1 cellular context compared by ENCODE assay signal in the genomic region with DNA sequence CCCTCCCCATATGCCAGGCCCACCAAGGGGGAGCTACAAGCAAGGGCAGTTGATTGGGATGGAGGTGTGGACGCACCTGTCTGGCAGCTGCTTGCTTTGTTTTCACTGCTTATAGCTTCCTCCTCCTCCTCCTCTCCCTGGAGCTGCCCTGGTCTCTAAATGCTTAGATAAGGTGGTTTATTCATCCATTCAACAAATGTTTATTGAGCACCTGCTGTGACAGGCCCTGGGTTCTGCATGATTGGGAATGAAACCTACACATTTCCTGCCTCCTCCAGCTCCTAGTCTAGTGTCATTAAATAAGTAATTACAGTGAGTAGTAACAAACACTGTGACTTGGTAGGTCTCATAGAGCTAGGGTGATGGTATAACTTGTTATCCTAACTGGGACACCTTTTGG.
A peak's percentile ranks its signal among the peaks of the same experiment; 100 is the strongest.
TF ChIP-seq lines count a peak whose summit lies in the region.

No MANE protein-coding gene starts in this region.

TF ChIP-seq in HEK293, 187 proteins besides CTCF, POLR2A, EP300 and RAD21 (continued from another document and continues in another):
- TF ChIP-seq ZNF175 (tag by site-specific recombination; IDR thresholded peaks at IDR 0.05) (no peak), ZSCAN4 (tag by site-specific recombination; IDR thresholded peaks at IDR 0.05) (no peak), BCL6B (tag by site-specific recombination; IDR thresholded peaks at IDR 0.05) (no peak), ZNF548 (tag by site-specific recombination; IDR thresholded peaks at IDR 0.05) (no peak), ZNF16 (tag by site-specific recombination; IDR thresholded peaks at IDR 0.05; ENCODE audit: low read depth) (no peak), ZNF530 (tag by site-specific recombination; IDR thresholded peaks at IDR 0.05; ENCODE audit: low read depth) (no peak), ZBTB20 (tag by site-specific recombination; IDR thresholded peaks at IDR 0.05) (peak; percentile 85), ZNF248 (tag by site-specific recombination; IDR thresholded peaks at IDR 0.05) (no peak), ZNF791 (tag by site-specific recombination; IDR thresholded peaks at IDR 0.05) (no peak), ZNF830 (tag by site-specific recombination; IDR thresholded peaks at IDR 0.05; ENCODE audit: low read depth) (no peak), ZNF621 (tag by site-specific recombination; IDR thresholded peaks at IDR 0.05) (no peak), KLF7 (tag by site-specific recombination; IDR thresholded peaks at IDR 0.05; ENCODE audit: borderline replicate concordance) (peak; percentile 55; the same call in 1 of the 2 replicates), ZNF26 (tag by site-specific recombination; IDR thresholded peaks at IDR 0.05) (no peak), ZNF292 (tag by site-specific recombination; IDR thresholded peaks at IDR 0.05; ENCODE audit: borderline replicate concordance, low read depth) (no peak), HOXC10 (CRISPR knock-in tag; IDR thresholded peaks at IDR 0.05) (no peak), ZNF155 (tag by site-specific recombination; IDR thresholded peaks at IDR 0.05) (no peak), ZNF660 (tag by site-specific recombination; IDR thresholded peaks at IDR 0.05) (peak; percentile 40; the same call in 1 of the 2 replicates), SP2 (tag by site-specific recombination; IDR thresholded peaks at IDR 0.05) (no peak), ZNF664 (tag by site-specific recombination; IDR thresholded peaks at IDR 0.05) (peak; percentile 90; the same call in 1 of the 2 replicates), ZNF76 (tag by site-specific recombination; IDR thresholded peaks at IDR 0.05; ENCODE audit: borderline replicate concordance, low read depth) (no peak), ZNF302 (tag by site-specific recombination; IDR thresholded peaks at IDR 0.05; ENCODE audit: low read depth) (no peak), HOXD13 (CRISPR knock-in tag; IDR thresholded peaks at IDR 0.05; ENCODE audit: borderline replicate concordance) (no peak), YY1 (tag by site-specific recombination; IDR thresholded peaks at IDR 0.05) (no peak), ZFP3 (tag by site-specific recombination; IDR thresholded peaks at IDR 0.05; ENCODE audit: low read depth) (no peak), MYNN (tag by site-specific recombination; IDR thresholded peaks at IDR 0.05; ENCODE audit: borderline replicate concordance) (no peak), ZNF843 (tag by site-specific recombination; IDR thresholded peaks at IDR 0.05) (no peak), ZNF626 (tag by site-specific recombination; IDR thresholded peaks at IDR 0.05) (no peak), ZFP69B (tag by site-specific recombination; IDR thresholded peaks at IDR 0.05) (no peak), ZNF174 (tag by site-specific recombination; IDR thresholded peaks at IDR 0.05) (no peak), ZNF473 (tag by site-specific recombination; IDR thresholded peaks at IDR 0.05) (no peak), ZNF561 (tag by site-specific recombination; IDR thresholded peaks at IDR 0.05; ENCODE audit: borderline replicate concordance) (peak; percentile 33; the same call in 1 of the 2 replicates), SCRT1 (tag by site-specific recombination; IDR thresholded peaks at IDR 0.05; ENCODE audit: borderline replicate concordance) (no peak), PRDM1 (tag by site-specific recombination; IDR thresholded peaks at IDR 0.05) (no peak), ZNF560 (tag by site-specific recombination; IDR thresholded peaks at IDR 0.05; ENCODE audit: borderline replicate concordance) (no peak), ZNF121 (tag by site-specific recombination; IDR thresholded peaks at IDR 0.05) (no peak), ZNF366 (tag by site-specific recombination; conservative IDR thresholded peaks at IDR 0.05) (no peak), GLI2 (tag by site-specific recombination; IDR thresholded peaks at IDR 0.05; ENCODE audit: borderline replicate concordance, low read depth) (no peak), ZNF600 (tag by site-specific recombination; IDR thresholded peaks at IDR 0.05) (peak; percentile 60; the same call in 1 of the 2 replicates), ZNF133 (tag by site-specific recombination; IDR thresholded peaks at IDR 0.05) (no peak), GLI4 (tag by site-specific recombination; IDR thresholded peaks at IDR 0.05) (no peak), ZBTB17 (tag by site-specific recombination; IDR thresholded peaks at IDR 0.05) (no peak), HIC1 (tag by site-specific recombination; IDR thresholded peaks at IDR 0.05) (no peak), HOXA7 (CRISPR knock-in tag; IDR thresholded peaks at IDR 0.05; ENCODE audit: borderline replicate concordance) (no peak), ZNF521 (tag by site-specific recombination; IDR thresholded peaks at IDR 0.05) (no peak)
- TF ChIP-seq, protein P1, sequence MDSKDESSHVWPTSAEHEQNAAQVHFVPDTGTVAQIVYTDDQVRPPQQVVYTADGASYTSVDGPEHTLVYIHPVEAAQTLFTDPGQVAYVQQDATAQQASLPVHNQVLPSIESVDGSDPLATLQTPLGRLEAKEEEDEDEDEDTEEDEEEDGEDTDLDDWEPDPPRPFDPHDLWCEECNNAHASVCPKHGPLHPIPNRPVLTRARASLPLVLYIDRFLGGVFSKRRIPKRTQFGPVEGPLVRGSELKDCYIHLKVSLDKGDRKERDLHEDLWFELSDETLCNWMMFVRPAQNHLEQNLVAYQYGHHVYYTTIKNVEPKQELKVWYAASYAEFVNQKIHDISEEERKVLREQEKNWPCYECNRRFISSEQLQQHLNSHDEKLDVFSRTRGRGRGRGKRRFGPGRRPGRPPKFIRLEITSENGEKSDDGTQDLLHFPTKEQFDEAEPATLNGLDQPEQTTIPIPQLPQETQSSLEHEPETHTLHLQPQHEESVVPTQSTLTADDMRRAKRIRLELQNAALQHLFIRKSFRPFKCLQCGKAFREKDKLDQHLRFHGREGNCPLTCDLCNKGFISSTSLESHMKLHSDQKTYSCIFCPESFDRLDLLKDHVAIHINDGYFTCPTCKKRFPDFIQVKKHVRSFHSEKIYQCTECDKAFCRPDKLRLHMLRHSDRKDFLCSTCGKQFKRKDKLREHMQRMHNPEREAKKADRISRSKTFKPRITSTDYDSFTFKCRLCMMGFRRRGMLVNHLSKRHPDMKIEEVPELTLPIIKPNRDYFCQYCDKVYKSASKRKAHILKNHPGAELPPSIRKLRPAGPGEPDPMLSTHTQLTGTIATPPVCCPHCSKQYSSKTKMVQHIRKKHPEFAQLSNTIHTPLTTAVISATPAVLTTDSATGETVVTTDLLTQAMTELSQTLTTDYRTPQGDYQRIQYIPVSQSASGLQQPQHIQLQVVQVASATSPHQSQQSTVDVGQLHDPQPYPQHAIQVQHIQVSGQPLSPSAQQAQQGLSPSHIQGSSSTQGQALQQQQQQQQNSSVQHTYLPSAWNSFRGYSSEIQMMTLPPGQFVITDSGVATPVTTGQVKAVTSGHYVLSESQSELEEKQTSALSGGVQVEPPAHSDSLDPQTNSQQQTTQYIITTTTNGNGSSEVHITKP (tag by site-specific recombination; IDR thresholded peaks at IDR 0.05) = 0 out of 2 replicates have a peak, but pooled peaks have one; percentile 26
- TF ChIP-seq, protein P2, sequence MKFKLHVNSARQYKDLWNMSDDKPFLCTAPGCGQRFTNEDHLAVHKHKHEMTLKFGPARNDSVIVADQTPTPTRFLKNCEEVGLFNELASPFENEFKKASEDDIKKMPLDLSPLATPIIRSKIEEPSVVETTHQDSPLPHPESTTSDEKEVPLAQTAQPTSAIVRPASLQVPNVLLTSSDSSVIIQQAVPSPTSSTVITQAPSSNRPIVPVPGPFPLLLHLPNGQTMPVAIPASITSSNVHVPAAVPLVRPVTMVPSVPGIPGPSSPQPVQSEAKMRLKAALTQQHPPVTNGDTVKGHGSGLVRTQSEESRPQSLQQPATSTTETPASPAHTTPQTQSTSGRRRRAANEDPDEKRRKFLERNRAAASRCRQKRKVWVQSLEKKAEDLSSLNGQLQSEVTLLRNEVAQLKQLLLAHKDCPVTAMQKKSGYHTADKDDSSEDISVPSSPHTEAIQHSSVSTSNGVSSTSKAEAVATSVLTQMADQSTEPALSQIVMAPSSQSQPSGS (tag by site-specific recombination; IDR thresholded peaks at IDR 0.05; ENCODE audit: low read depth) = no peak
- TF ChIP-seq, protein P3, sequence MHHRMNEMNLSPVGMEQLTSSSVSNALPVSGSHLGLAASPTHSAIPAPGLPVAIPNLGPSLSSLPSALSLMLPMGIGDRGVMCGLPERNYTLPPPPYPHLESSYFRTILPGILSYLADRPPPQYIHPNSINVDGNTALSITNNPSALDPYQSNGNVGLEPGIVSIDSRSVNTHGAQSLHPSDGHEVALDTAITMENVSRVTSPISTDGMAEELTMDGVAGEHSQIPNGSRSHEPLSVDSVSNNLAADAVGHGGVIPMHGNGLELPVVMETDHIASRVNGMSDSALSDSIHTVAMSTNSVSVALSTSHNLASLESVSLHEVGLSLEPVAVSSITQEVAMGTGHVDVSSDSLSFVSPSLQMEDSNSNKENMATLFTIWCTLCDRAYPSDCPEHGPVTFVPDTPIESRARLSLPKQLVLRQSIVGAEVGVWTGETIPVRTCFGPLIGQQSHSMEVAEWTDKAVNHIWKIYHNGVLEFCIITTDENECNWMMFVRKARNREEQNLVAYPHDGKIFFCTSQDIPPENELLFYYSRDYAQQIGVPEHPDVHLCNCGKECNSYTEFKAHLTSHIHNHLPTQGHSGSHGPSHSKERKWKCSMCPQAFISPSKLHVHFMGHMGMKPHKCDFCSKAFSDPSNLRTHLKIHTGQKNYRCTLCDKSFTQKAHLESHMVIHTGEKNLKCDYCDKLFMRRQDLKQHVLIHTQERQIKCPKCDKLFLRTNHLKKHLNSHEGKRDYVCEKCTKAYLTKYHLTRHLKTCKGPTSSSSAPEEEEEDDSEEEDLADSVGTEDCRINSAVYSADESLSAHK (tag by site-specific recombination; IDR thresholded peaks at IDR 0.05) = no peak
- TF ChIP-seq, protein P4, sequence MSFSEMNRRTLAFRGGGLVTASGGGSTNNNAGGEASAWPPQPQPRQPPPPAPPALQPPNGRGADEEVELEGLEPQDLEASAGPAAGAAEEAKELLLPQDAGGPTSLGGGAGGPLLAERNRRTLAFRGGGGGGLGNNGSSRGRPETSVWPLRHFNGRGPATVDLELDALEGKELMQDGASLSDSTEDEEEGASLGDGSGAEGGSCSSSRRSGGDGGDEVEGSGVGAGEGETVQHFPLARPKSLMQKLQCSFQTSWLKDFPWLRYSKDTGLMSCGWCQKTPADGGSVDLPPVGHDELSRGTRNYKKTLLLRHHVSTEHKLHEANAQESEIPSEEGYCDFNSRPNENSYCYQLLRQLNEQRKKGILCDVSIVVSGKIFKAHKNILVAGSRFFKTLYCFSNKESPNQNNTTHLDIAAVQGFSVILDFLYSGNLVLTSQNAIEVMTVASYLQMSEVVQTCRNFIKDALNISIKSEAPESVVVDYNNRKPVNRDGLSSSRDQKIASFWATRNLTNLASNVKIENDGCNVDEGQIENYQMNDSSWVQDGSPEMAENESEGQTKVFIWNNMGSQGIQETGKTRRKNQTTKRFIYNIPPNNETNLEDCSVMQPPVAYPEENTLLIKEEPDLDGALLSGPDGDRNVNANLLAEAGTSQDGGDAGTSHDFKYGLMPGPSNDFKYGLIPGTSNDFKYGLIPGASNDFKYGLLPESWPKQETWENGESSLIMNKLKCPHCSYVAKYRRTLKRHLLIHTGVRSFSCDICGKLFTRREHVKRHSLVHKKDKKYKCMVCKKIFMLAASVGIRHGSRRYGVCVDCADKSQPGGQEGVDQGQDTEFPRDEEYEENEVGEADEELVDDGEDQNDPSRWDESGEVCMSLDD (tag by site-specific recombination; IDR thresholded peaks at IDR 0.05) = no peak
